ENCODE assay signal across 19 cellular contexts in genomic region chr18:36650206-36650605, GRCh38.
DNase-seq lines count a peak whose midpoint lies in the region; ATAC-seq, FAIRE-seq and TF ChIP-seq lines count a peak whose summit lies in the region.
"Had no signal": no experiment of that assay in that cellular context is flagged by ENCODE, and none has a peak within 500 bp of the region (broad histone marks: within the 10 kb centered on the region; RNA-seq: fewer than 3 reads in every experiment).

No MANE protein-coding gene starts in this region.

- in situ Hi-C loops in astrocyte of the cerebellum (cut with HindIII; ENCODE audit: low sequenced_read_pairs), result no loop called here

- H3K27me3 Mint-ChIP-seq in stimulated activated naive CD8-positive, alpha-beta T cell treated with anti-CD3 and anti-CD28 coated beads, Interleukin-15, amount 100 ng/mL, for 72 hours, result peaks cover 28% of the 10 kb centered on the region

- H3K4me3 ChIP-seq in astrocyte of the cerebellum (ENCODE audit: low read depth, low read length), result no peak overlapping the region

- H3K9me3 Mint-ChIP-seq in stimulated activated naive CD8-positive, alpha-beta T cell treated with anti-CD3 and anti-CD28 coated beads, Interleukin-15, amount 100 ng/mL, for 72 hours, result no peaks in the 10 kb centered on the region
- H3K9me3 Mint-ChIP-seq: HFFc6 had no signal

- no peak for TF ChIP-seq CTCF in D721Med (IDR thresholded peaks at IDR 0.05; ENCODE audit: insufficient read depth, missing control alignments)
- no peak for TF ChIP-seq CTCF in astrocyte of the cerebellum (IDR thresholded peaks at IDR 0.05; ENCODE audit: low read depth, low read length, missing control alignments)

- H3K4me3 Mint-ChIP-seq in stimulated activated naive CD8-positive, alpha-beta T cell treated with anti-CD3 and anti-CD28 coated beads, Interleukin-15, amount 100 ng/mL, for 72 hours, result no peak overlapping the region
- H3K4me3 Mint-ChIP-seq: CD4-positive, alpha-beta memory T cell; HFFc6 had no signal

- peak; percentile 55 for FAIRE-seq in D721Med (lab: Jason Lieb, UNC)
- FAIRE-seq in GM19239 (lab: Jason Lieb, UNC), result peak; percentile 18
- FAIRE-seq: GM12891, HepG2, HTR-8/SVneo had no signal

- ATAC-seq in stimulated activated naive CD8-positive, alpha-beta T cell treated with anti-CD3 and anti-CD28 coated beads, Interleukin-15, amount 100 ng/mL, for 72 hours, result no peak
- ATAC-seq: HepG2 had no signal

- DNase-seq in D721Med (ENCODE audit: insufficient read length, low spot score) (no peak), GM19239 (ENCODE audit: insufficient read length, low spot score) (no peak), astrocyte of the cerebellum (ENCODE audit: low read depth) (peak; percentile 37), epidermal melanocyte (ENCODE audit: insufficient read length, low spot score) (peak; percentile 57), NCI-H1694 (lab: John Stamatoyannopoulos, UW) (no peak), middle frontal gyrus (ENCODE audit: extremely low spot score, low spot score) (no peak), NCI-H2196 treated with DMSO at 0.1 percent for 48 hours (lab: John Stamatoyannopoulos, UW; ENCODE audit: unreplicated experiment) (no peak)
- DNase-seq in stimulated activated naive CD8-positive, alpha-beta T cell treated with anti-CD3 and anti-CD28 coated beads, Interleukin-15, amount 100 ng/mL, for 72 hours, result no peak
- DNase-seq: 8988T; ACHN; BE2C; CD4-positive, alpha-beta memory T cell; DMS153; DND-41; HCEC 1CT; HFFc6 had no signal

- no peaks in the 10 kb centered on the region for H3K4me1 Mint-ChIP-seq in stimulated activated naive CD8-positive, alpha-beta T cell treated with anti-CD3 and anti-CD28 coated beads, Interleukin-15, amount 100 ng/mL, for 72 hours
- H3K4me1 Mint-ChIP-seq: CD4-positive, alpha-beta memory T cell had no signal

- H3K27ac Mint-ChIP-seq in stimulated activated naive CD8-positive, alpha-beta T cell treated with anti-CD3 and anti-CD28 coated beads, Interleukin-15, amount 100 ng/mL, for 72 hours, result no peak overlapping the region
- H3K27ac Mint-ChIP-seq: CD4-positive, alpha-beta memory T cell; HFFc6 had no signal

Comparison
In these comparisons a context has a peak if more than half of its experiments do, and no peak if none do; other contexts are left out.
1. DNase-seq: peak in astrocyte of the cerebellum (single experiment) and epidermal melanocyte (single experiment); none in D721Med (single experiment), GM19239 (single experiment), NCI-H1694 (single experiment), middle frontal gyrus (single experiment), stimulated activated naive CD8-positive, alpha-beta T cell treated with anti-CD3 and anti-CD28 coated beads, Interleukin-15, amount 100 ng/mL, for 72 hours (0 of 2) and NCI-H2196 treated with DMSO at 0.1 percent for 48 hours (single experiment).